13 cellular contexts compared by ENCODE assay signal in the genomic region with DNA sequence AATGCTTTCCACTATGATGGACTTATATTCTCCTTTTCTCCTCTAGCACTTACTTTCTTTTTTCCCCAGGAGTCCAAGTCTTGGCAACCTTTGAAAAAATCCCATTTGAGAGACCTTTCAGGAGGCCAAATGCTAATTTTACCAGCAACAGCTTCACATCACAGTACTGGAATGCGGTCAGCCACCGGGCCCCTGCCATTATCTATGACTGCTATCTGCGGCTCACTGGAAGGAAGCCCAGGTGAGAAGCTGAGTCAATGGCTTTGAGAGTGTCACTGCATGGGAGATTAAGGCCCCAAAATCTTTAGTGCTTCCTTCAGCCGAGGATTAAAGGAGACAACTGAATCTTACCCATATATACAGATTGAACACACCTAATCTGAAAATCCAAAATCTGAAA.
DNase-seq lines count a peak whose midpoint lies in the region; ATAC-seq and TF ChIP-seq lines count a peak whose summit lies in the region.
"Had no signal": no experiment of that assay in that cellular context is flagged by ENCODE, and none has a peak within 500 bp of the region (broad histone marks: within the 10 kb centered on the region; RNA-seq: fewer than 3 reads in every experiment).

No MANE protein-coding gene starts in this region.

- DNase-seq in GM04504 (ENCODE audit: low read depth) (peak; percentile 23), adrenal gland (peak; percentile 51 to 83 (median 77)), cardiac muscle cell (ENCODE audit: low read depth in 1 of 2, low spot score in 1 of 2) (peak; percentile 47 to 52), occipital lobe (lab: John Stamatoyannopoulos, UW) (peak; percentile 6), amniotic stem cell (lab: John Stamatoyannopoulos, UW) (no peak), activated gamma-delta T cell (lab: John Stamatoyannopoulos, UW) (no peak)
- DNase-seq: activated T-cell treated with anti-CD3 and anti-CD28 coated beads, Interleukin-2, amount 50 U/mL, for 72 hours; NCI-H1092; NCI-H510A; stimulated activated naive CD8-positive, alpha-beta T cell treated with anti-CD3 and anti-CD28 coated beads, Interleukin-15, Interleukin-2, amounts not matched to agents 100 U/mL and 50 U/mL, for 24 hours had no signal

- H3K36me3 ChIP-seq in adrenal gland (replicated peaks in 1 of 2) (no peaks in the 10 kb centered on the region), cardiac muscle cell (no peaks in the 10 kb centered on the region)

- no peaks in the 10 kb centered on the region for H3K4me1 ChIP-seq in adrenal gland (replicated peaks in 1 of 2)
- peaks cover 26% of the 10 kb centered on the region for H3K4me1 ChIP-seq in cardiac muscle cell (ENCODE audit: low read depth)

- no peak overlapping the region for H3K4me3 ChIP-seq in adrenal gland
- H3K4me3 ChIP-seq in cardiac muscle cell = no peak overlapping the region
- H3K4me3 ChIP-seq: esophagus muscularis mucosa had no signal

- H3K9me3 ChIP-seq in adrenal gland (replicated peaks in 1 of 3) (no peaks in the 10 kb centered on the region), cardiac muscle cell (ENCODE audit: low read depth) (no peaks in the 10 kb centered on the region)
- H3K9me3 ChIP-seq: esophagus muscularis mucosa had no signal

- intact Hi-C loops in adrenal gland (cut with DNase I) = loop anchor here in 1 of 2 donors (10.0 kb wide), 1 partner anchor 242 kb away; no protein-coding TSS in a partner anchor

- no peak for TF ChIP-seq CTCF in adrenal gland (IDR thresholded peaks at IDR 0.05)
- no peak for TF ChIP-seq CTCF in cardiac muscle cell (IDR thresholded peaks at IDR 0.05; ENCODE audit: low read depth, low read length)

- no peak for TF ChIP-seq POLR2A in adrenal gland (IDR thresholded peaks at IDR 0.05)

- H3K27me3 ChIP-seq in adrenal gland (no peaks in the 10 kb centered on the region), cardiac muscle cell (no peaks in the 10 kb centered on the region)
- H3K27me3 ChIP-seq: esophagus muscularis mucosa had no signal

- H3K27ac ChIP-seq in adrenal gland (no peak overlapping the region), cardiac muscle cell (peak overlapping the region; percentile 57)

- ATAC-seq in GM21360 (IDR thresholded peaks at IDR 0.05; ENCODE audit: unreplicated experiment) (no peak), GM18498 (IDR thresholded peaks at IDR 0.05; ENCODE audit: unreplicated experiment) (no peak)
- ATAC-seq: stimulated activated naive CD8-positive, alpha-beta T cell treated with anti-CD3 and anti-CD28 coated beads, Interleukin-15, Interleukin-2, amounts not matched to agents 100 U/mL and 50 U/mL, for 24 hours had no signal

- 26 to 45% (median 38%) methylated on average over 4 of the region's 4 CpGs for WGBS in adrenal gland, 4 donors

Comparison
In these comparisons a context has a peak if more than half of its experiments do, and no peak if none do; other contexts are left out.
1. DNase-seq: peak in GM04504 (single experiment), adrenal gland (7 of 7), cardiac muscle cell (2 of 2) and occipital lobe (single experiment); none in amniotic stem cell (single experiment) and activated gamma-delta T cell (single experiment).